Comparison of ENCODE assay signal across 1 cellular context in the genomic region with DNA sequence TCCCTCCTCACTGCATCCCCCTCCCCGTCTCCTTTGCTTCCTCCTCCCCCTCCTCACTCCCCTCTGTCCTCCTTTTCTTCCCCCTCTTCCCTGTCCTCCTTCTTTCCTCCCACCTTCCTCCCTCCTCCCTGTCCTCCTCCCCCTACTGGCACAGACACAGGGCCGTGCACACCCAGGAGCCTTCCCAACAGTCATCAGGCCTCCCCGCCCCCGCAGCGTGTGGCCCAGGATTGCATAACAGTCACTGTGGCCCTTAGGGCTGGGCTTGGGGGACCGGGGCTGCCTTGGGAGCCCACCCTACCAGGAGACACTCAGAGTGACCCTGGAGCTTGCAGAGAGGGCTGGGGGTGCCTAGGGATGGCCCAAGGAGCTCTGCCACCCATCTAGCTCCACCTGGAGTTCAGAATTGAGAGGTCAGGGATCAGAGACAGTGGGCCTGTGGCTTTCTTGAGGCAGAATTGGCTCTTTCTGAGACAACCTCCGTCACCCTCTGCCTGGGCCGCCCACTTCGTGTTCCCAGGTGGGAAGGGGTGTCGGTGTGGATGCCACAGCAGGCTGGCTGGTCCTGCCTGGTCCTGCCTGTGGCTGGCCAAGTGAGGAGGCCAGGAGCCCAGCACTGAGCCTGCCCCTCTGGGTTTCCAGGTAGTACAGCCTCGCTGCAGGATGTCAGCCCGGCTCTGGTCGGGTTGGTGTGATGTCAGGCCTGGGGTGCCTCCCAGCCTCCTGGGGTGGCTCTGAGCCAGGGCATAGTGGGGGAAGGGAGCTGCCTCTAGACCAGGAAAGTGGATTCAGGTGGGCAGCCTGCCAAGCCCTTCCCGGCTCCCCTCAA.
TF ChIP-seq lines count a peak whose summit lies in the region.

No MANE protein-coding gene starts in this region.

TF ChIP-seq in K562, 482 proteins besides CTCF, POLR2A, EP300 and RAD21 (continued from another document and continues in another):
- TF ChIP-seq NR2C1 (IDR thresholded peaks at IDR 0.05) (peak; percentile 56; the same call in 1 of the 2 replicates), NR2C1 (tag; IDR thresholded peaks at IDR 0.05) (no peak; the same call in 1 of the 2 replicates), ASH1L (IDR thresholded peaks at IDR 0.05; ENCODE audit: borderline replicate concordance, low read depth, partially characterized antibody) (no peak), CTBP1 (IDR thresholded peaks at IDR 0.05; ENCODE audit: borderline replicate concordance) (peak; percentile 58; the same call in 1 of the 2 replicates), ZNF778 (CRISPR knock-in tag; IDR thresholded peaks at IDR 0.05) (no peak), RCOR1 (IDR thresholded peaks at IDR 0.05; ENCODE audit: borderline replicate concordance in 1 of 2, low read depth in 2 of 2, low read length in 2 of 2) (peak in 1 of 2 experiments; percentile 21; a peak in 1 of 4 replicates), HNRNPL (IDR thresholded peaks at IDR 0.05; ENCODE audit: low read depth, low read length) (no peak), SRSF7 (optimal IDR thresholded peaks at IDR 0.05; ENCODE audit: low read depth, low read length) (no peak), ZNF561 (CRISPR knock-in tag; conservative IDR thresholded peaks at IDR 0.05) (no peak), SMARCE1 (IDR thresholded peaks at IDR 0.05) (peak; percentile 61), LARP7 (IDR thresholded peaks at IDR 0.05) (peak; percentile 67; the same call in 1 of the 2 replicates), MYC (IDR thresholded peaks at IDR 0.05; ENCODE audit: low read depth, low read length) (0 out of 2 replicates have a peak, but pooled peaks have one; percentile 49), MYC (CRISPR knock-in tag; IDR thresholded peaks at IDR 0.05; ENCODE audit: borderline replicate concordance, low read depth) (no peak), ZNF695 (CRISPR knock-in tag; IDR thresholded peaks at IDR 0.05) (no peak), NFIX (CRISPR knock-in tag; IDR thresholded peaks at IDR 0.05; ENCODE audit: low read depth) (no peak), MTA2 (IDR thresholded peaks at IDR 0.05; ENCODE audit: low read depth) (no peak), MBD2 (IDR thresholded peaks at IDR 0.05; ENCODE audit: borderline replicate concordance, low read depth) (peak; percentile 50; the same call in 1 of the 2 replicates), KDM5B (IDR thresholded peaks at IDR 0.05; ENCODE audit: insufficient replicate concordance, low read depth, low read length) (peak; percentile 43), FOXJ3 (CRISPR knock-in tag; IDR thresholded peaks at IDR 0.05) (no peak), MLLT1 (IDR thresholded peaks at IDR 0.05) (peak; percentile 57 to 86; a peak in 2 of 4 replicates), NFIC (IDR thresholded peaks at IDR 0.05) (peak; percentile 72), HNRNPH1 (optimal IDR thresholded peaks at IDR 0.05; ENCODE audit: low read depth, low read length) (no peak), ARID2 (IDR thresholded peaks at IDR 0.05) (0 out of 2 replicates have a peak, but pooled peaks have one; percentile 18), CBFA2T3 (IDR thresholded peaks at IDR 0.05) (peak; percentile 46), GATAD2A (IDR thresholded peaks at IDR 0.05) (peak; percentile 95), ESRRB (CRISPR knock-in tag; IDR thresholded peaks at IDR 0.05; ENCODE audit: borderline replicate concordance) (no peak), HDAC6 (IDR thresholded peaks at IDR 0.05; ENCODE audit: low read depth, low read length) (no peak), ZNF263 (CRISPR knock-in tag; IDR thresholded peaks at IDR 0.05; ENCODE audit: borderline replicate concordance) (peak; percentile 99), VEZF1 (CRISPR knock-in tag; IDR thresholded peaks at IDR 0.05) (peak; percentile 74), KLF1 (tag; IDR thresholded peaks at IDR 0.05) (no peak), ATF2 (CRISPR knock-in tag; IDR thresholded peaks at IDR 0.05) (no peak), ZNF165 (CRISPR knock-in tag; IDR thresholded peaks at IDR 0.05; ENCODE audit: borderline replicate concordance) (no peak), SNIP1 (IDR thresholded peaks at IDR 0.05; ENCODE audit: low read depth) (no peak), ZBTB26 (CRISPR knock-in tag; IDR thresholded peaks at IDR 0.05) (0 out of 2 replicates have a peak, but pooled peaks have one; percentile 65), MAZ (CRISPR knock-in tag; conservative IDR thresholded peaks at IDR 0.05 in 1 of 2, IDR thresholded peaks at IDR 0.05 in 1 of 2) (peak in 1 of 2 experiments; percentile 34; a peak in 2 of 4 replicates), BRD4 (IDR thresholded peaks at IDR 0.05) (no peak), TBL1XR1 (IDR thresholded peaks at IDR 0.05; ENCODE audit: low read length in 2 of 2) (peak in 1 of 2 experiments; percentile 19; a peak in 1 of 4 replicates), MCM2 (IDR thresholded peaks at IDR 0.05; ENCODE audit: low read depth) (peak; percentile 87), EHMT2 (IDR thresholded peaks at IDR 0.05) (no peak), FOXM1 (IDR thresholded peaks at IDR 0.05; ENCODE audit: low read depth) (no peak), FOXM1 (CRISPR knock-in tag; IDR thresholded peaks at IDR 0.05; ENCODE audit: low read depth) (peak; percentile 3; the same call in 1 of the 2 replicates), NCOA4 (IDR thresholded peaks at IDR 0.05; ENCODE audit: partially characterized antibody) (no peak), JUND (IDR thresholded peaks at IDR 0.05; ENCODE audit: borderline replicate concordance, low read depth, low read length) (peak; percentile 47), JUND (tag; IDR thresholded peaks at IDR 0.05; ENCODE audit: borderline replicate concordance, low read depth, low read length) (no peak; the same call in 2 of the 3 replicates), RBFOX2 (IDR thresholded peaks at IDR 0.05; ENCODE audit: low read depth, low read length) (0 out of 2 replicates have a peak, but pooled peaks have one; percentile 35), CC2D1A (IDR thresholded peaks at IDR 0.05) (no peak), ZNF124 (CRISPR knock-in tag; IDR thresholded peaks at IDR 0.05) (no peak), LEF1 (IDR thresholded peaks at IDR 0.05) (peak; percentile 48), SMARCB1 (IDR thresholded peaks at IDR 0.05; ENCODE audit: insufficient read length, low read depth) (no peak), RBM14 (IDR thresholded peaks at IDR 0.05; ENCODE audit: borderline replicate concordance, insufficient read depth, low read depth, low read length) (no peak), DPF2 (IDR thresholded peaks at IDR 0.05) (peak; percentile 78), ESRRA (IDR thresholded peaks at IDR 0.05; ENCODE audit: borderline replicate concordance, low read depth) (0 out of 2 replicates have a peak, but pooled peaks have one; percentile 31)
- TF ChIP-seq, protein P1, sequence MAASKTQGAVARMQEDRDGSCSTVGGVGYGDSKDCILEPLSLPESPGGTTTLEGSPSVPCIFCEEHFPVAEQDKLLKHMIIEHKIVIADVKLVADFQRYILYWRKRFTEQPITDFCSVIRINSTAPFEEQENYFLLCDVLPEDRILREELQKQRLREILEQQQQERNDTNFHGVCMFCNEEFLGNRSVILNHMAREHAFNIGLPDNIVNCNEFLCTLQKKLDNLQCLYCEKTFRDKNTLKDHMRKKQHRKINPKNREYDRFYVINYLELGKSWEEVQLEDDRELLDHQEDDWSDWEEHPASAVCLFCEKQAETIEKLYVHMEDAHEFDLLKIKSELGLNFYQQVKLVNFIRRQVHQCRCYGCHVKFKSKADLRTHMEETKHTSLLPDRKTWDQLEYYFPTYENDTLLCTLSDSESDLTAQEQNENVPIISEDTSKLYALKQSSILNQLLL (CRISPR knock-in tag; IDR thresholded peaks at IDR 0.05; ENCODE audit: borderline replicate concordance): no peak
- TF ChIP-seq, protein P2, sequence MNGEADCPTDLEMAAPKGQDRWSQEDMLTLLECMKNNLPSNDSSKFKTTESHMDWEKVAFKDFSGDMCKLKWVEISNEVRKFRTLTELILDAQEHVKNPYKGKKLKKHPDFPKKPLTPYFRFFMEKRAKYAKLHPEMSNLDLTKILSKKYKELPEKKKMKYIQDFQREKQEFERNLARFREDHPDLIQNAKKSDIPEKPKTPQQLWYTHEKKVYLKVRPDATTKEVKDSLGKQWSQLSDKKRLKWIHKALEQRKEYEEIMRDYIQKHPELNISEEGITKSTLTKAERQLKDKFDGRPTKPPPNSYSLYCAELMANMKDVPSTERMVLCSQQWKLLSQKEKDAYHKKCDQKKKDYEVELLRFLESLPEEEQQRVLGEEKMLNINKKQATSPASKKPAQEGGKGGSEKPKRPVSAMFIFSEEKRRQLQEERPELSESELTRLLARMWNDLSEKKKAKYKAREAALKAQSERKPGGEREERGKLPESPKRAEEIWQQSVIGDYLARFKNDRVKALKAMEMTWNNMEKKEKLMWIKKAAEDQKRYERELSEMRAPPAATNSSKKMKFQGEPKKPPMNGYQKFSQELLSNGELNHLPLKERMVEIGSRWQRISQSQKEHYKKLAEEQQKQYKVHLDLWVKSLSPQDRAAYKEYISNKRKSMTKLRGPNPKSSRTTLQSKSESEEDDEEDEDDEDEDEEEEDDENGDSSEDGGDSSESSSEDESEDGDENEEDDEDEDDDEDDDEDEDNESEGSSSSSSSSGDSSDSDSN (IDR thresholded peaks at IDR 0.05; ENCODE audit: borderline replicate concordance in 1 of 2, low read depth in 2 of 2, low read length in 2 of 2): 0 out of 4 replicates have a peak, but pooled peaks of 1 of the 2 experiments have one; percentile 34
- TF ChIP-seq, protein P3, sequence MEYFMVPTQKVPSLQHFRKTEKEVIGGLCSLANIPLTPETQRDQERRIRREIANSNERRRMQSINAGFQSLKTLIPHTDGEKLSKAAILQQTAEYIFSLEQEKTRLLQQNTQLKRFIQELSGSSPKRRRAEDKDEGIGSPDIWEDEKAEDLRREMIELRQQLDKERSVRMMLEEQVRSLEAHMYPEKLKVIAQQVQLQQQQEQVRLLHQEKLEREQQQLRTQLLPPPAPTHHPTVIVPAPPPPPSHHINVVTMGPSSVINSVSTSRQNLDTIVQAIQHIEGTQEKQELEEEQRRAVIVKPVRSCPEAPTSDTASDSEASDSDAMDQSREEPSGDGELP (CRISPR knock-in tag; IDR thresholded peaks at IDR 0.05; ENCODE audit: borderline replicate concordance): peak; percentile 35; the same call in 1 of the 2 replicates
- TF ChIP-seq, protein P4, sequence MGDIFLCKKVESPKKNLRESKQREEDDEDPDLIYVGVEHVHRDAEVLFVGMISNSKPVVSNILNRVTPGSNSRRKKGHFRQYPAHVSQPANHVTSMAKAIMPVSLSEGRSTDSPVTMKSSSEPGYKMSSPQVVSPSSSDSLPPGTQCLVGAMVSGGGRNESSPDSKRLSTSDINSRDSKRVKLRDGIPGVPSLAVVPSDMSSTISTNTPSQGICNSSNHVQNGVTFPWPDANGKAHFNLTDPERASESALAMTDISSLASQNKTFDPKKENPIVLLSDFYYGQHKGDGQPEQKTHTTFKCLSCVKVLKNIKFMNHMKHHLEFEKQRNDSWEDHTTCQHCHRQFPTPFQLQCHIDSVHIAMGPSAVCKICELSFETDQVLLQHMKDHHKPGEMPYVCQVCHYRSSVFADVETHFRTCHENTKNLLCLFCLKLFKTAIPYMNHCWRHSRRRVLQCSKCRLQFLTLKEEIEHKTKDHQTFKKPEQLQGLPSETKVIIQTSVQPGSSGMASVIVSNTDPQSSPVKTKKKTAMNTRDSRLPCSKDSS (IDR thresholded peaks at IDR 0.05; ENCODE audit: low read depth, partially characterized antibody): peak; percentile 20
- TF ChIP-seq, protein P5, sequence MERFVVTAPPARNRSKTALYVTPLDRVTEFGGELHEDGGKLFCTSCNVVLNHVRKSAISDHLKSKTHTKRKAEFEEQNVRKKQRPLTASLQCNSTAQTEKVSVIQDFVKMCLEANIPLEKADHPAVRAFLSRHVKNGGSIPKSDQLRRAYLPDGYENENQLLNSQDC (CRISPR knock-in tag; IDR thresholded peaks at IDR 0.05): no peak
- TF ChIP-seq, protein P6, sequence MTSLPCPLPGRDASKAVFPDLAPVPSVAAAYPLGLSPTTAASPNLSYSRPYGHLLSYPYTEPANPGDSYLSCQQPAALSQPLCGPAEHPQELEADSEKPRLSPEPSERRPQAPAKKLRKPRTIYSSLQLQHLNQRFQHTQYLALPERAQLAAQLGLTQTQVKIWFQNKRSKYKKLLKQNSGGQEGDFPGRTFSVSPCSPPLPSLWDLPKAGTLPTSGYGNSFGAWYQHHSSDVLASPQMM (CRISPR knock-in tag; IDR thresholded peaks at IDR 0.05): no peak
